14 cellular contexts compared by ENCODE assay signal in the genomic region with DNA sequence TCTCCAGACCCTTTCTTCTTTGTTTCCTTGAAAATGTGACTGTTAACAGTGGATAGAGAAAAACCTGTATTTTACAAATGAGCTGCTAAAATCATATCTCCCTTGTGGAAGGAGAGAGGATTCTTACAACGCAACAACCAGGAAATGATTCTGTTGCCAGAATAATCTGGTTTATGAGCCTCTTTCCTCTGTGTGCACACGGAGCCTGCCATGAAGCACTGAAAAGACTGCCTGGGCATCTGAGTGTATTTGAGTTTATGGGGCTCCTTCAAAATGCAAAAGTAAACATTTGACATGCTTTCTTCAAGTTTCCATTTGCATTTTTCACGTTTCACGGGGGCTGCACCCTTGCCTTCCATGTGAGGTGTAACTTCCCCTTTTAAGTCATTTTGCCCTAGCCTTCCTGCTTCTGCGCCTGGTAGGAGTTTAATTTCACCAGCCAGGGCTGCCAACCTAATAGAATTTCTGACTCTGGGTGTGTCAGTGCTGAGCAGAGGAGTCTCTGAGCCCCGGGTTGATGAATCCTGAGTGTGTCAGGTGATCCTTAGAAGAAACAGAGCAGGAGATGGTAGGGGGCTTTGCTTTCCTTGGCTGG.
DNase-seq lines count a peak whose midpoint lies in the region; ATAC-seq, FAIRE-seq and TF ChIP-seq lines count a peak whose summit lies in the region.
"Had no signal": no experiment of that assay in that cellular context is flagged by ENCODE, and none has a peak within 500 bp of the region (broad histone marks: within the 10 kb centered on the region; RNA-seq: fewer than 3 reads in every experiment).

No MANE protein-coding gene starts in this region.

- H3K36me3 Mint-ChIP-seq in activated B cell treated with CpG ODN at 0.5 μM for 24 hours (ENCODE audit: low read depth): no peaks in the 10 kb centered on the region
- H3K36me3 Mint-ChIP-seq: CD4-positive, alpha-beta memory T cell had no signal

- no peak overlapping the region for H2AFZ ChIP-seq in Karpas-422 (ENCODE audit: low read length)

- no peak overlapping the region for H3K9ac ChIP-seq in Karpas-422 (ENCODE audit: low read length)

- H3K4me3 Mint-ChIP-seq in activated B cell treated with CpG ODN at 0.5 μM for 24 hours: no peak overlapping the region
- H3K4me3 Mint-ChIP-seq: CD4-positive, alpha-beta memory T cell; naive thymus-derived CD4-positive, alpha-beta T cell had no signal

- peaks cover 6% of the 10 kb centered on the region for H3K4me1 Mint-ChIP-seq in activated B cell treated with CpG ODN at 0.5 μM for 24 hours

- no peaks in the 10 kb centered on the region for H4K20me1 ChIP-seq in Karpas-422 (ENCODE audit: insufficient read depth, low read depth, low read length)

- H3K9me2 ChIP-seq in Karpas-422 (replicated peaks; ENCODE audit: insufficient read depth, low read length): no peaks in the 10 kb centered on the region

- no peaks in the 10 kb centered on the region for H3K36me3 ChIP-seq in Karpas-422 (ENCODE audit: insufficient read depth, low read length)
- no peaks in the 10 kb centered on the region for H3K36me3 ChIP-seq in pancreas

- ATAC-seq in activated B cell treated with CpG ODN at 0.5 μM for 24 hours (ENCODE audit: low read depth): peak; percentile 28
- peak in 1 of 4 donors; percentile 6 for ATAC-seq in pancreas
- no peak for ATAC-seq in GM19023 (IDR thresholded peaks at IDR 0.05; ENCODE audit: unreplicated experiment)
- ATAC-seq: naive thymus-derived CD4-positive, alpha-beta T cell had no signal

- peak; percentile 92 for DNase-seq in DMS79 treated with DMSO at 0.1 percent for 48 hours (lab: John Stamatoyannopoulos, UW)
- DNase-seq in Karpas-422: peak; percentile 45
- DNase-seq in activated B cell treated with CpG ODN at 0.5 μM for 24 hours: no peak
- no peak for DNase-seq in pancreas
- DNase-seq in NCI-H69 (lab: John Stamatoyannopoulos, UW): no peak
- DNase-seq in activated CD4-positive, alpha-beta T cell treated with anti-CD3 and anti-CD28 coated beads, Interleukin-2, amount 50 U/mL, for 48 hours: no peak
- DNase-seq: activated CD4-positive, CD25-positive, alpha-beta regulatory T cell; activated naive CD4-positive, alpha-beta T cell treated with Interleukin-2 at 50 U/mL for 16 hours; CD4-positive, alpha-beta memory T cell; naive thymus-derived CD4-positive, alpha-beta T cell; NCI-H2081 treated with DMSO at 0.1 percent for 48 hours had no signal

- H3K27ac Mint-ChIP-seq in activated B cell treated with CpG ODN at 0.5 μM for 24 hours: no peak overlapping the region
- H3K27ac Mint-ChIP-seq: CD4-positive, alpha-beta memory T cell; progenitor cell of endocrine pancreas had no signal

- H3K27me3 Mint-ChIP-seq in activated B cell treated with CpG ODN at 0.5 μM for 24 hours: peaks cover 15% of the 10 kb centered on the region
- H3K27me3 Mint-ChIP-seq: progenitor cell of endocrine pancreas had no signal

- no peaks in the 10 kb centered on the region for H3K27me3 ChIP-seq in Karpas-422 (ENCODE audit: low read length)
- no peaks in the 10 kb centered on the region for H3K27me3 ChIP-seq in pancreas

- peak; percentile 41 for FAIRE-seq in pancreas (lab: Jason Lieb, UNC)

- no peaks in the 10 kb centered on the region for H3K79me2 ChIP-seq in Karpas-422 (ENCODE audit: low read length)

- CTCF ChIA-PET in activated B cell treated with CpG ODN at 0.5 μM for 24 hours (lab: Charles Lee): interaction anchor here (1.0 kb wide), 1 partner anchor 589 kb away, joined by 3 read pairs; no protein-coding TSS in a partner anchor

- H3K4me3 ChIP-seq in Karpas-422 (ENCODE audit: low read length): no peak overlapping the region
- H3K4me3 ChIP-seq in pancreas: no peak overlapping the region
- H3K4me3 ChIP-seq: SK-N-MC had no signal

- H3K4me2 ChIP-seq in Karpas-422 (ENCODE audit: low read depth, low read length, poor library complexity, severe bottlenecking): no peak overlapping the region

- H3K4me1 ChIP-seq in Karpas-422 (ENCODE audit: low read length) (no peaks in the 10 kb centered on the region; the same call in 1 of the 2 replicates), pancreas (peaks cover 38 to 85% (median 72%) of the 10 kb centered on the region in 3 donors)

- TF ChIP-seq CTCF in activated B cell treated with CpG ODN at 0.5 μM for 24 hours (IDR thresholded peaks at IDR 0.05) (no peak), pancreas (IDR thresholded peaks at IDR 0.05) (no peak)

- H3K9me3 Mint-ChIP-seq in activated B cell treated with CpG ODN at 0.5 μM for 24 hours: no peaks in the 10 kb centered on the region
- H3K9me3 Mint-ChIP-seq: naive thymus-derived CD4-positive, alpha-beta T cell had no signal

- intact Hi-C loops in activated B cell treated with CpG ODN at 0.5 μM for 24 hours (cut with micrococcal nuclease): no loop called here
- intact Hi-C loops in pancreas (cut with DNase I): loop anchor here in 1 of 3 donors (10.0 kb wide), 1 partner anchor 113 kb away; no protein-coding TSS in a partner anchor

- H3K9me3 ChIP-seq in Karpas-422 (ENCODE audit: low read length): no peaks in the 10 kb centered on the region
- H3K9me3 ChIP-seq in pancreas: no peaks in the 10 kb centered on the region

- POLR2A ChIA-PET in activated B cell treated with CpG ODN at 0.5 μM for 24 hours (lab: Charles Lee): no interaction called here

- 39 to 42% methylated on average over 6 of the region's 6 CpGs for WGBS in pancreas, 2 donors

- H3K27ac ChIP-seq in Karpas-422 (ENCODE audit: low read length) (no peak overlapping the region), pancreas (peak overlapping the region; percentile 13 to 61 (median 34))
- H3K27ac ChIP-seq: SK-N-MC had no signal

Comparison
In these comparisons a context has a peak if more than half of its experiments do, and no peak if none do; other contexts are left out.
1. DNase-seq: peak in DMS79 treated with DMSO at 0.1 percent for 48 hours (single experiment) and Karpas-422 (single experiment); none in activated B cell treated with CpG ODN at 0.5 μM for 24 hours (single experiment), pancreas (0 of 6), NCI-H69 (single experiment) and activated CD4-positive, alpha-beta T cell treated with anti-CD3 and anti-CD28 coated beads, Interleukin-2, amount 50 U/mL, for 48 hours (0 of 2).